1 cellular context compared by ENCODE assay signal in genomic region chr17:68600881-68601564, GRCh38.
TF ChIP-seq lines count a peak whose summit lies in the region.

Gene FAM20A, minus strand, starts transcription at chr17:68601367. Its CDS starts 701 bp downstream, at chr17:68600666.

TF ChIP-seq in GM12878, 131 proteins besides CTCF, POLR2A, EP300 and RAD21 (continued from another document):
- no peak for TF ChIP-seq STAT1 (conservative IDR thresholded peaks at IDR 0.05)
- TF ChIP-seq, protein P1, sequence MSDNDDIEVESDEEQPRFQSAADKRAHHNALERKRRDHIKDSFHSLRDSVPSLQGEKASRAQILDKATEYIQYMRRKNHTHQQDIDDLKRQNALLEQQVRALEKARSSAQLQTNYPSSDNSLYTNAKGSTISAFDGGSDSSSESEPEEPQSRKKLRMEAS (IDR thresholded peaks at IDR 0.05; ENCODE audit: low read depth, low read length), result no peak
- TF ChIP-seq ZNF217 (IDR thresholded peaks at IDR 0.05), result no peak
- no peak for TF ChIP-seq PAX5 (IDR thresholded peaks at IDR 0.05; ENCODE audit: borderline replicate concordance, low read depth, low read length)
- TF ChIP-seq EZH2 (IDR thresholded peaks at IDR 0.05; ENCODE audit: borderline replicate concordance, control insufficient read depth, low read depth, low read length), result no peak
- TF ChIP-seq ELK1 (IDR thresholded peaks at IDR 0.05; ENCODE audit: low read depth, low read length), result no peak
- TF ChIP-seq NR2C2 (IDR thresholded peaks at IDR 0.05; ENCODE audit: borderline replicate concordance, control insufficient read depth, insufficient read length, low read depth), result no peak
- no peak for TF ChIP-seq HDAC2 (IDR thresholded peaks at IDR 0.05)
- TF ChIP-seq, protein P2, sequence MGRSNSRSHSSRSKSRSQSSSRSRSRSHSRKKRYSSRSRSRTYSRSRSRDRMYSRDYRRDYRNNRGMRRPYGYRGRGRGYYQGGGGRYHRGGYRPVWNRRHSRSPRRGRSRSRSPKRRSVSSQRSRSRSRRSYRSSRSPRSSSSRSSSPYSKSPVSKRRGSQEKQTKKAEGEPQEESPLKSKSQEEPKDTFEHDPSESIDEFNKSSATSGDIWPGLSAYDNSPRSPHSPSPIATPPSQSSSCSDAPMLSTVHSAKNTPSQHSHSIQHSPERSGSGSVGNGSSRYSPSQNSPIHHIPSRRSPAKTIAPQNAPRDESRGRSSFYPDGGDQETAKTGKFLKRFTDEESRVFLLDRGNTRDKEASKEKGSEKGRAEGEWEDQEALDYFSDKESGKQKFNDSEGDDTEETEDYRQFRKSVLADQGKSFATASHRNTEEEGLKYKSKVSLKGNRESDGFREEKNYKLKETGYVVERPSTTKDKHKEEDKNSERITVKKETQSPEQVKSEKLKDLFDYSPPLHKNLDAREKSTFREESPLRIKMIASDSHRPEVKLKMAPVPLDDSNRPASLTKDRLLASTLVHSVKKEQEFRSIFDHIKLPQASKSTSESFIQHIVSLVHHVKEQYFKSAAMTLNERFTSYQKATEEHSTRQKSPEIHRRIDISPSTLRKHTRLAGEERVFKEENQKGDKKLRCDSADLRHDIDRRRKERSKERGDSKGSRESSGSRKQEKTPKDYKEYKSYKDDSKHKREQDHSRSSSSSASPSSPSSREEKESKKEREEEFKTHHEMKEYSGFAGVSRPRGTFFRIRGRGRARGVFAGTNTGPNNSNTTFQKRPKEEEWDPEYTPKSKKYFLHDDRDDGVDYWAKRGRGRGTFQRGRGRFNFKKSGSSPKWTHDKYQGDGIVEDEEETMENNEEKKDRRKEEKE (IDR thresholded peaks at IDR 0.05), result no peak
- no peak for TF ChIP-seq POU2F2 (IDR thresholded peaks at IDR 0.05; ENCODE audit: borderline replicate concordance, low read depth, low read length)
TF ChIP-seq in GM12878: peak in this region for 0.
